ENCODE assay signal across 26 cellular contexts in the genomic region with DNA sequence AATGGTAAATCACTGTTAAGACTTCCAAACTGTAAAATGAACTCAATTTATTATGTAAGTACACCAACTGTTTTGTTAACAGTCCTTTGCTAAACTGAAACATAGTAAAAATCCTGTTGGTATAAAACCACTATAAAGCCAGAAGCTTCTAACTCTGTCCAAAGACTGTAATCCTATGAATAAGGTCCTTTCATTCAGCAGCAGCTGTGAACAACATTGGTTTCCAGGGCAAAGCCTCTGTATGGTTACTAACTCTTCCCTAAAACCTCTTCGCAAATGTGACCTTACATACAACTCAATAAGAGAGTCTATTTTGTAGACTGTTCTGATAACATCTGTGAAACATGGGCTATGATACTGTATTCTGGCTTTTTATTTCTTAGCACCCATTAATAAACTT. TPM values are rescaled to one million over a fixed set of nuclear protein-coding genes. Genes with fewer than 3 reads are reported as not detected.
DNase-seq lines count a peak whose midpoint lies in the region; ATAC-seq, FAIRE-seq and TF ChIP-seq lines count a peak whose summit lies in the region.
"Had no signal": no experiment of that assay in that cellular context is flagged by ENCODE, and none has a peak within 500 bp of the region (broad histone marks: within the 10 kb centered on the region; RNA-seq: fewer than 3 reads in every experiment).

No MANE protein-coding gene starts in this region.

- FAIRE-seq in astrocyte (lab: Jason Lieb, UNC) = no peak
- FAIRE-seq in pancreas (lab: Jason Lieb, UNC) = no peak

- H3K27me3 Mint-ChIP-seq in activated T-cell treated with anti-CD3 and anti-CD28 coated beads, Interleukin-2, amount 50 U/mL, for 72 hours (ENCODE audit: low read depth) = no peaks in the 10 kb centered on the region
- H3K27me3 Mint-ChIP-seq in astrocyte (ENCODE audit: low read depth, unreplicated experiment) = no peaks in the 10 kb centered on the region
- H3K27me3 Mint-ChIP-seq: stimulated activated naive CD8-positive, alpha-beta T cell treated with anti-CD3 and anti-CD28 coated beads, Interleukin-15, amount 100 ng/mL, for 72 hours had no signal

- peak overlapping the region; percentile 77 for H3K27ac Mint-ChIP-seq in activated T-cell treated with anti-CD3 and anti-CD28 coated beads, Interleukin-2, amount 50 U/mL, for 72 hours
- H3K27ac Mint-ChIP-seq in astrocyte (ENCODE audit: unreplicated experiment) = peak overlapping the region; percentile 48
- H3K27ac Mint-ChIP-seq: activated naive CD4-positive, alpha-beta T cell treated with anti-CD3 and anti-CD28 coated beads for 36 hours; stimulated activated naive CD8-positive, alpha-beta T cell treated with anti-CD3 and anti-CD28 coated beads, Interleukin-15, amount 100 ng/mL, for 72 hours had no signal

- no peak for DNase-seq in activated T-cell treated with anti-CD3 and anti-CD28 coated beads, Interleukin-2, amount 50 U/mL, for 72 hours
- DNase-seq in activated T-cell treated with anti-CD3 and anti-CD28 coated beads for 4 hours (no peak), astrocyte (ENCODE audit: low read depth) (no peak), myocyte (ENCODE audit: low read depth) (peak; percentile 44), GF-D8 (lab: John Stamatoyannopoulos, UW) (no peak), ureter (ENCODE audit: low spot score) (no peak), pancreas (no peak)
- DNase-seq: activated CD4-positive, alpha-beta T cell treated with anti-CD3 and anti-CD28 coated beads, Interleukin-2, amount 50 U/mL, for 48 hours; activated naive CD4-positive, alpha-beta T cell treated with anti-CD3 and anti-CD28 coated beads for 36 hours; activated T-cell treated with anti-CD3 and anti-CD28 coated beads, Interleukin-2, amount 50 U/mL, for 1 hour; effector memory CD4-positive, alpha-beta T cell; gastrocnemius medialis; IMR-90; islet precursor cell; NCI-H1417 treated with DMSO at 0.1 percent for 48 hours; occipital lobe; stimulated activated CD4-positive, alpha-beta T cell treated with anti-CD3 and anti-CD28 coated beads, Interleukin-12 subunit alpha, Interleukin-12 subunit beta, amount 100 ng/mL, for 4 hours; stimulated activated naive CD8-positive, alpha-beta T cell treated with anti-CD3 and anti-CD28 coated beads, Interleukin-15, amount 100 ng/mL, for 72 hours; transverse colon had no signal

- H3K4me3 ChIP-seq in astrocyte (ENCODE audit: insufficient read depth, low read depth, low read length) = no peak overlapping the region
- H3K4me3 ChIP-seq in pancreas = no peak overlapping the region
- H3K4me3 ChIP-seq: BLaER1 treated with 17β-estradiol and CSF1 and Interleukin-3, amounts not matched to agents 10 nM and 100 nM; gastrocnemius medialis; HAP-1; SJCRH30; transverse colon had no signal

- peaks cover 13% of the 10 kb centered on the region for H3K4me1 Mint-ChIP-seq in activated T-cell treated with anti-CD3 and anti-CD28 coated beads, Interleukin-2, amount 50 U/mL, for 72 hours (ENCODE audit: low read depth)
- no peaks in the 10 kb centered on the region for H3K4me1 Mint-ChIP-seq in astrocyte (ENCODE audit: low read depth, unreplicated experiment)

- H3K27ac ChIP-seq in astrocyte (ENCODE audit: low read depth, low read length) = no peak overlapping the region
- H3K27ac ChIP-seq in pancreas = no peak overlapping the region
- H3K27ac ChIP-seq: BLaER1 treated with 17β-estradiol and CSF1 and Interleukin-3, amounts not matched to agents 10 nM and 100 nM; gastrocnemius medialis; SJCRH30; transverse colon; VCaP had no signal

- no peak for ATAC-seq in activated T-cell treated with anti-CD3 and anti-CD28 coated beads, Interleukin-2, amount 50 U/mL, for 72 hours (replicated peaks in 1 of 2)
- ATAC-seq in GM21447 (IDR thresholded peaks at IDR 0.05; ENCODE audit: unreplicated experiment) (no peak), pancreas (no peak)
- ATAC-seq: esophagus mucosa; gastrocnemius medialis; Panc1; stimulated activated naive CD8-positive, alpha-beta T cell treated with anti-CD3 and anti-CD28 coated beads, Interleukin-15, amount 100 ng/mL, for 72 hours had no signal

- H3K4me1 ChIP-seq in astrocyte (ENCODE audit: insufficient read depth, low read length) = no peaks in the 10 kb centered on the region
- no peaks in the 10 kb centered on the region for H3K4me1 ChIP-seq in pancreas
- H3K4me1 ChIP-seq: gastrocnemius medialis, SJCRH30, transverse colon had no signal

- H3K36me3 Mint-ChIP-seq in activated T-cell treated with anti-CD3 and anti-CD28 coated beads, Interleukin-2, amount 50 U/mL, for 72 hours (ENCODE audit: insufficient read depth in 2 of 2) = peaks cover 5 to 46% of the 10 kb centered on the region in 2 donors
- peaks cover 12% of the 10 kb centered on the region for H3K36me3 Mint-ChIP-seq in astrocyte (ENCODE audit: low read depth, unreplicated experiment)

- H3K9me3 ChIP-seq in astrocyte (ENCODE audit: insufficient read depth, low read depth, low read length) (no peaks in the 10 kb centered on the region), pancreas (no peaks in the 10 kb centered on the region)
- H3K9me3 ChIP-seq: gastrocnemius medialis, HAP-1, SJCRH30, transverse colon had no signal

- H2AFZ ChIP-seq in astrocyte (ENCODE audit: low read depth, low read length) = no peak overlapping the region

- no peaks in the 10 kb centered on the region for H3K27me3 ChIP-seq in astrocyte (ENCODE audit: insufficient read depth, low read length)
- no peaks in the 10 kb centered on the region for H3K27me3 ChIP-seq in pancreas
- H3K27me3 ChIP-seq: BLaER1 treated with 17β-estradiol and CSF1 and Interleukin-3, amounts not matched to agents 10 nM and 100 nM; gastrocnemius medialis; SJCRH30; transverse colon had no signal

- intact Hi-C loops in pancreas (cut with DNase I) = no loop called here

- no peak overlapping the region for H3K4me2 ChIP-seq in astrocyte (ENCODE audit: low read length)
- H3K4me2 ChIP-seq: BLaER1 treated with 17β-estradiol and CSF1 and Interleukin-3, amounts not matched to agents 10 nM and 100 nM had no signal

- peaks cover 54% of the 10 kb centered on the region for H3K36me3 ChIP-seq in astrocyte (ENCODE audit: insufficient read depth, low read length)
- peaks cover 0 to 50% (median 0%) of the 10 kb centered on the region in 3 donors for H3K36me3 ChIP-seq in pancreas

- TF ChIP-seq CTCF in astrocyte (IDR thresholded peaks at IDR 0.05; ENCODE audit: insufficient read depth, low read depth, low read length) (no peak), pancreas (IDR thresholded peaks at IDR 0.05) (no peak)

- H4K20me1 ChIP-seq in astrocyte (ENCODE audit: insufficient read depth, low read length) = peaks cover 13% of the 10 kb centered on the region

- H3K9ac ChIP-seq in astrocyte (ENCODE audit: low read length) = no peak overlapping the region
- H3K9ac ChIP-seq: BLaER1 treated with 17β-estradiol and CSF1 and Interleukin-3, amounts not matched to agents 10 nM and 100 nM had no signal

- peaks cover 59% of the 10 kb centered on the region for H3K79me2 ChIP-seq in astrocyte (ENCODE audit: insufficient read depth, low read length)

- H3K9me3 Mint-ChIP-seq in activated T-cell treated with anti-CD3 and anti-CD28 coated beads, Interleukin-2, amount 50 U/mL, for 72 hours = no peaks in the 10 kb centered on the region
- H3K9me3 Mint-ChIP-seq in astrocyte (ENCODE audit: unreplicated experiment) = no peaks in the 10 kb centered on the region
- H3K9me3 Mint-ChIP-seq: activated naive CD4-positive, alpha-beta T cell treated with anti-CD3 and anti-CD28 coated beads for 36 hours; stimulated activated naive CD8-positive, alpha-beta T cell treated with anti-CD3 and anti-CD28 coated beads, Interleukin-15, amount 100 ng/mL, for 72 hours had no signal

- WGBS in pancreas, 2 donors = 99 to 100% methylated on average over 1 of the region's 1 CpG

- peak overlapping the region in 1 of 2 donors; percentile 49 for H3K4me3 Mint-ChIP-seq in activated T-cell treated with anti-CD3 and anti-CD28 coated beads, Interleukin-2, amount 50 U/mL, for 72 hours
- H3K4me3 Mint-ChIP-seq in astrocyte (ENCODE audit: unreplicated experiment) = no peak overlapping the region
- H3K4me3 Mint-ChIP-seq: activated naive CD4-positive, alpha-beta T cell treated with anti-CD3 and anti-CD28 coated beads for 36 hours had no signal

RNA-seq across cellular contexts. Expression of gene NUP153, which starts 40.1 kb away (rescaled TPM):
- 10 to 100 TPM; 59.0 to 61.4 TPM for total RNA-seq in activated T-cell treated with anti-CD3 and anti-CD28 coated beads, Interleukin-2, amount 50 U/mL, for 72 hours
- 44.8 and 51.6 TPM in 2 replicates for total RNA-seq in astrocyte
- total RNA-seq in myocyte = 31.0 and 32.5 TPM in 2 replicates
- polyA plus RNA-seq in myocyte (2012) = 12.2 TPM
- 48.3 TPM for total RNA-seq in ureter
- 10 to 100 TPM; 10.0 to 17.4 (median 11.9) TPM for total RNA-seq in pancreas
- polyA plus RNA-seq in pancreas = 1 to 10 TPM; 3.8 to 9.0 TPM
